Comparison of ENCODE assay signal across 19 cellular contexts in genomic region chr4:156805696-156806095, GRCh38.
A peak's percentile ranks its signal among the peaks of the same experiment; 100 is the strongest.
DNase-seq lines count a peak whose midpoint lies in the region; ATAC-seq, FAIRE-seq and TF ChIP-seq lines count a peak whose summit lies in the region.
"Had no signal": no experiment of that assay in that cellular context is flagged by ENCODE, and none has a peak within 500 bp of the region (broad histone marks: within the 10 kb centered on the region; RNA-seq: fewer than 3 reads in every experiment).

No MANE protein-coding gene starts in this region.

- peak overlapping the region; percentile 4 for H3K4me3 Mint-ChIP-seq in MCF 10A (ENCODE audit: unreplicated experiment)
- H3K4me3 Mint-ChIP-seq: CD14-positive monocyte, T-cell had no signal

- no peaks in the 10 kb centered on the region for H3K9me3 Mint-ChIP-seq in MCF 10A (ENCODE audit: unreplicated experiment)
- H3K9me3 Mint-ChIP-seq: CD14-positive monocyte had no signal

- H3K36me3 ChIP-seq in breast epithelium (no peaks in the 10 kb centered on the region), small intestine (ENCODE audit: control insufficient read depth in 2 of 2, insufficient read depth in 2 of 2, low read length in 2 of 2) (no peaks in the 10 kb centered on the region)
- H3K36me3 ChIP-seq: esophagus muscularis mucosa, heart left ventricle, ovary, thyroid gland had no signal

- no peaks in the 10 kb centered on the region for H3K27me3 Mint-ChIP-seq in MCF 10A (ENCODE audit: insufficient read depth, unreplicated experiment)
- H3K27me3 Mint-ChIP-seq: T-cell had no signal

- TF ChIP-seq POLR2A in breast epithelium (IDR thresholded peaks at IDR 0.05), result no peak

- CTCF ChIA-PET in MCF 10A (lab: Yijun Ruan, JAX), result no interaction called here

- no peak for ATAC-seq in HG03469 (IDR thresholded peaks at IDR 0.05; ENCODE audit: unreplicated experiment)
- ATAC-seq: heart left ventricle, T-cell had no signal

- H3K27ac ChIP-seq in breast epithelium (no peak overlapping the region), small intestine (ENCODE audit: low read depth in 1 of 2, low read length in 1 of 2) (no peak overlapping the region)
- H3K27ac ChIP-seq: esophagus muscularis mucosa, heart left ventricle, ovary, PC-9, skin epidermis, thyroid gland had no signal

- no TSS peak for BruUV-seq in MCF 10A (replicated peaks; lab: Mats Ljungman, UMichigan)

- DNase-seq in MCF 10A (ENCODE audit: unreplicated experiment), result peak; percentile 41
- no peak for DNase-seq in breast epithelium (ENCODE audit: low spot score in 2 of 2)
- DNase-seq in RPMI7951 (ENCODE audit: low read depth), result peak; percentile 47
- DNase-seq in iPS-NIHi11 (ENCODE audit: low spot score), result peak; percentile 34
- DNase-seq in RKO (ENCODE audit: low spot score), result no peak
- no peak for DNase-seq in small intestine
- DNase-seq in midbrain (lab: John Stamatoyannopoulos, UW), result no peak
- DNase-seq: activated CD8-positive, alpha-beta memory T cell treated with anti-CD3 and anti-CD28 coated beads for 24 hours; GF-D8; H7; heart left ventricle; ovary; PC-9; T-cell; thyroid gland had no signal

- H3K36me3 Mint-ChIP-seq in MCF 10A (ENCODE audit: insufficient read depth, unreplicated experiment), result no peaks in the 10 kb centered on the region
- H3K36me3 Mint-ChIP-seq: CD14-positive monocyte, T-cell had no signal

- H3K27ac Mint-ChIP-seq in MCF 10A (ENCODE audit: low read depth, unreplicated experiment), result peak overlapping the region; percentile 68
- H3K27ac Mint-ChIP-seq: CD14-positive monocyte, T-cell had no signal

- no peak overlapping the region for H3K4me3 ChIP-seq in breast epithelium
- no peak overlapping the region for H3K4me3 ChIP-seq in small intestine (ENCODE audit: low read depth in 1 of 2, low read length in 2 of 2)
- H3K4me3 ChIP-seq: esophagus muscularis mucosa, heart left ventricle, ovary, PC-9, skin epidermis, thyroid gland had no signal

- FAIRE-seq in small intestine (lab: Jason Lieb, UNC), result no peak

- peaks cover 31% of the 10 kb centered on the region for H3K4me1 Mint-ChIP-seq in MCF 10A (ENCODE audit: insufficient read depth, unreplicated experiment)
- H3K4me1 Mint-ChIP-seq: T-cell had no signal

- H3K27me3 ChIP-seq in breast epithelium (no peaks in the 10 kb centered on the region), small intestine (ENCODE audit: control insufficient read depth in 2 of 2, insufficient read depth in 2 of 2, low read length in 2 of 2) (no peaks in the 10 kb centered on the region)
- H3K27me3 ChIP-seq: esophagus muscularis mucosa, heart left ventricle, ovary, thyroid gland had no signal

- TF ChIP-seq CTCF in MCF 10A (IDR thresholded peaks at IDR 0.05; ENCODE audit: unreplicated experiment) (no peak), breast epithelium (IDR thresholded peaks at IDR 0.05) (no peak)

- intact Hi-C loops in MCF 10A (cut with micrococcal nuclease), result no loop called here
- intact Hi-C loops in breast epithelium (cut with DNase I; ENCODE audit: low total_unique reads), result no loop called here

- H3K9me3 ChIP-seq in breast epithelium (no peaks in the 10 kb centered on the region), small intestine (ENCODE audit: control insufficient read depth, low read depth) (no peaks in the 10 kb centered on the region)
- H3K9me3 ChIP-seq: esophagus muscularis mucosa, heart left ventricle, ovary, thyroid gland had no signal

- H3K4me1 ChIP-seq in breast epithelium, result no peaks in the 10 kb centered on the region
- no peaks in the 10 kb centered on the region for H3K4me1 ChIP-seq in small intestine (ENCODE audit: control insufficient read depth in 2 of 2, insufficient read depth in 1 of 2, low read depth in 1 of 2, low read length in 1 of 2)

- 77 to 93% (median 81%) methylated on average over 2 of the region's 2 CpGs for WGBS in small intestine, 3 donors

- POLR2A ChIA-PET in MCF 10A (lab: Yijun Ruan, JAX), result interaction anchor here (1.8 kb wide), 1 partner anchor 34 kb away, joined by 5 read pairs; no protein-coding TSS in a partner anchor

Comparison
In these comparisons a context has a peak if more than half of its experiments do, and no peak if none do; other contexts are left out.
1. DNase-seq: peak in MCF 10A (single experiment), RPMI7951 (single experiment) and iPS-NIHi11 (single experiment); none in breast epithelium (0 of 2), RKO (single experiment), small intestine (single experiment) and midbrain (single experiment).